9 cellular contexts compared by ENCODE assay signal in the genomic region with DNA sequence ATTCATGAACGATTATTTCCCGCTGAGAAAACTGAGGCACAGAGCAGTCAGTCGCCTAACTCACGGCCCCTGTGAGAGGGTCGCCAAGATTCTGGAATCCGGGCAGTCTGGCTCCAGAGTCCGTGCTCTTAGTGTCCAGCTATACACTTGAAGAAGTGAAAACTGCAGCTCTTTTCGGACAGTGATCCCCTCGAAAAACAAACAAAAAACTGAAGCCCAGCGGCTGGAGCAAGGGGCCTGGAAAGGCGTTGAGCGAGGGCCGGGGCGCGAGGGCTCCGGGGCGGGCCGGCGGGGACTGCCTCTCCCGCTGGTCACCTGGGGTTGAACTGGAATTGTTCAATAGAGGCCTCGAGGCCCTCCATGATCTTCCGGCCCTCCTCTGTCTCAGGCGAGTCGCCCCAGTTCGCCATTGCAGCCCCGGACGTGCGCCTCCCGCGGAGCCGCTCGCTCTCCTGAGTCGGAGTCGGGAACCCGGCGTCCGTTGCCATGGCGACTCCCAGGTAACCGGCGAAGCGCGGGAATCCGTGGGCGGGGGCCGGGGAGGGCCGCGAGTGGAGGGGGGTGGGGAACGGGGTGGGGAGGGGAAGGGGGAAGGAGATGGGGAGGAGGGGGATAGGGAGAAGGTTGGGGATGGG. TPM values are rescaled to one million over a fixed set of nuclear protein-coding genes. Genes with fewer than 3 reads are reported as not detected.
DNase-seq lines count a peak whose midpoint lies in the region; ATAC-seq and TF ChIP-seq lines count a peak whose summit lies in the region.
"Had no signal": no experiment of that assay in that cellular context is flagged by ENCODE, and none has a peak within 500 bp of the region (broad histone marks: within the 10 kb centered on the region; RNA-seq: fewer than 3 reads in every experiment).

No MANE protein-coding gene starts in this region.

- H3K27me3 ChIP-seq in Caco-2 (replicated peaks; ENCODE audit: control insufficient read depth, insufficient read depth, low read length) = no peaks in the 10 kb centered on the region

- no peaks in the 10 kb centered on the region for H3K36me3 ChIP-seq in Caco-2 (ENCODE audit: control insufficient read depth, insufficient read depth, low read length)

- H3K27me3 Mint-ChIP-seq in Caco-2 (ENCODE audit: insufficient read depth, unreplicated experiment) = peaks cover 19% of the 10 kb centered on the region
- H3K27me3 Mint-ChIP-seq in activated naive CD4-positive, alpha-beta T cell treated with anti-CD3 and anti-CD28 coated beads, Interleukin-2, amount 50 U/mL, for 24 hours = no peaks in the 10 kb centered on the region

- H3K4me1 ChIP-seq in Caco-2 = 0 out of 2 replicates have a peak, but pooled peaks cover 3% of the 10 kb centered on the region

- peak; percentile 50 to 52 for DNase-seq in Caco-2
- DNase-seq in NCI-H2196 (lab: John Stamatoyannopoulos, UW; ENCODE audit: unreplicated experiment) = peak; percentile 82
- DNase-seq in left ventricle myocardium superior = peak; percentile 83
- peak; percentile 83 for DNase-seq in retina
- no peak for DNase-seq in SW 1271 (lab: John Stamatoyannopoulos, UW)

- no peaks in the 10 kb centered on the region for H3K4me1 Mint-ChIP-seq in Caco-2 (ENCODE audit: low read depth, unreplicated experiment)
- peaks cover 48% of the 10 kb centered on the region for H3K4me1 Mint-ChIP-seq in activated naive CD4-positive, alpha-beta T cell treated with anti-CD3 and anti-CD28 coated beads, Interleukin-2, amount 50 U/mL, for 24 hours

- peak overlapping the region; percentile 26 for H3K4me3 ChIP-seq in Caco-2 (ENCODE audit: low read depth, low read length)

- no peaks in the 10 kb centered on the region for H3K9me3 ChIP-seq in Caco-2

- peak; percentile 35 for ATAC-seq in left ventricle myocardium superior
- no peak for ATAC-seq in GM21390 (IDR thresholded peaks at IDR 0.05; ENCODE audit: unreplicated experiment)
- ATAC-seq in HG02588 (IDR thresholded peaks at IDR 0.05; ENCODE audit: unreplicated experiment) = no peak

- no peak overlapping the region for H3K27ac Mint-ChIP-seq in Caco-2 (ENCODE audit: unreplicated experiment)
- peak overlapping the region; percentile 72 for H3K27ac Mint-ChIP-seq in activated naive CD4-positive, alpha-beta T cell treated with anti-CD3 and anti-CD28 coated beads, Interleukin-2, amount 50 U/mL, for 24 hours

- intact Hi-C loops in Caco-2 (cut with micrococcal nuclease; ENCODE audit: unreplicated experiment) (no loop called here), left ventricle myocardium superior (cut with micrococcal nuclease) (loop anchor here (10.0 kb wide), 1 partner anchor 101 kb away; no protein-coding TSS in a partner anchor)

- CTCF ChIA-PET in Caco-2 (lab: Charles Lee) = no interaction called here

- no TSS peak for BruUV-seq in Caco-2 (replicated peaks; lab: Mats Ljungman, UMichigan)

- H3K4me3 Mint-ChIP-seq in Caco-2 (ENCODE audit: unreplicated experiment) = peak overlapping the region; percentile 69
- H3K4me3 Mint-ChIP-seq in activated naive CD4-positive, alpha-beta T cell treated with anti-CD3 and anti-CD28 coated beads, Interleukin-2, amount 50 U/mL, for 24 hours = peak overlapping the region; percentile 93

- POLR2A ChIA-PET in Caco-2 (lab: Charles Lee) = no interaction called here

- no peaks in the 10 kb centered on the region for H3K36me3 Mint-ChIP-seq in Caco-2 (ENCODE audit: insufficient read depth, unreplicated experiment)
- no peaks in the 10 kb centered on the region for H3K36me3 Mint-ChIP-seq in activated naive CD4-positive, alpha-beta T cell treated with anti-CD3 and anti-CD28 coated beads, Interleukin-2, amount 50 U/mL, for 24 hours

- TF ChIP-seq CTCF in Caco-2 (IDR thresholded peaks at IDR 0.05; ENCODE audit: insufficient read depth in 1 of 2, low read depth in 1 of 2, low read length in 1 of 2, severe bottlenecking in 1 of 2, unreplicated experiment in 1 of 2) = no peak

- no peaks in the 10 kb centered on the region for H3K9me3 Mint-ChIP-seq in Caco-2 (ENCODE audit: unreplicated experiment)
- H3K9me3 Mint-ChIP-seq in activated naive CD4-positive, alpha-beta T cell treated with anti-CD3 and anti-CD28 coated beads, Interleukin-2, amount 50 U/mL, for 24 hours = no peaks in the 10 kb centered on the region

RNA-seq across cellular contexts. Expression of gene C10orf67, which starts 0.9 kb away (rescaled TPM):
- total RNA-seq in Caco-2 (2022) = not detected in 2 replicates
- total RNA-seq in left ventricle myocardium superior = 0.62 TPM
- total RNA-seq: myocyte had no signal

Comparison
In these comparisons a context has a peak if more than half of its experiments do, and no peak if none do; other contexts are left out.
1. DNase-seq: peak in Caco-2 (2 of 2), NCI-H2196 (single experiment), left ventricle myocardium superior (single experiment) and retina (single experiment); none in SW 1271 (0 of 2).